In the genomic region with DNA sequence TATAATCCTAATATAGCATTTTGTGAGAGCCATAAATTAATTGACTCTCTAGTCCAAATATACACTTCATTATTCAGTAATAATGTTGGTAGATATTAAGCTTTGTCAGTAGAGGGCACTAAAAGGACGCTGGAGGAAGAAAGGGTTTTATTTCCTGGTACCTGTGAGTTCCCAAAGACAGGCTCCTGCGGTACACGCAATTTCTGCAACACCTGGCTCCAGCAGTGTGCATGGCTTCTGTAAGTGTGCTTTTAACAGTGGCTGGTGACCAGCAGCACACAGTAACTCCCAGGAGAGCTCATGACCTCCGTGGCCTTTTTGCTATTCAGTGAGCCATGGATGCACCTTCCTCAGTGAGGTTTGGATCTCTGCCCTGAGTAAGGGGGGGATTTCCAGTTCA, we compare ENCODE assay signal across 8 cellular contexts.
DNase-seq lines count a peak whose midpoint lies in the region; ATAC-seq lines count a peak whose summit lies in the region.

No MANE protein-coding gene starts in this region.

- DNase-seq in NCI-H524 (lab: John Stamatoyannopoulos, UW), result peak; percentile 7 to 56
- no peak for DNase-seq in NCI-H524 treated with DMSO at 0.1 percent for 48 hours (lab: John Stamatoyannopoulos, UW)
- DNase-seq in HPDE6-E6E7 (ENCODE audit: extremely low spot score), result peak; percentile 1
- peak; percentile 43 for DNase-seq in SK-N-DZ (ENCODE audit: low spot score)
- DNase-seq in iPS-NIHi11 (ENCODE audit: low spot score), result peak; percentile 38
- no peak for DNase-seq in activated effector memory CD4-positive, alpha-beta T cell treated with anti-CD3 and anti-CD28 coated beads, Interleukin-2, amount 50 U/mL, for 16 hours
- DNase-seq in HCEC 1CT, result no peak

- ATAC-seq in GM21529 (IDR thresholded peaks at IDR 0.05; ENCODE audit: unreplicated experiment), result peak; percentile 92

Comparison
In these comparisons a context has a peak if more than half of its experiments do, and no peak if none do; other contexts are left out.
1. DNase-seq: peak in NCI-H524 (2 of 2), HPDE6-E6E7 (single experiment), SK-N-DZ (single experiment) and iPS-NIHi11 (single experiment); none in NCI-H524 treated with DMSO at 0.1 percent for 48 hours (single experiment), activated effector memory CD4-positive, alpha-beta T cell treated with anti-CD3 and anti-CD28 coated beads, Interleukin-2, amount 50 U/mL, for 16 hours (single experiment) and HCEC 1CT (single experiment).